In the genomic region with DNA sequence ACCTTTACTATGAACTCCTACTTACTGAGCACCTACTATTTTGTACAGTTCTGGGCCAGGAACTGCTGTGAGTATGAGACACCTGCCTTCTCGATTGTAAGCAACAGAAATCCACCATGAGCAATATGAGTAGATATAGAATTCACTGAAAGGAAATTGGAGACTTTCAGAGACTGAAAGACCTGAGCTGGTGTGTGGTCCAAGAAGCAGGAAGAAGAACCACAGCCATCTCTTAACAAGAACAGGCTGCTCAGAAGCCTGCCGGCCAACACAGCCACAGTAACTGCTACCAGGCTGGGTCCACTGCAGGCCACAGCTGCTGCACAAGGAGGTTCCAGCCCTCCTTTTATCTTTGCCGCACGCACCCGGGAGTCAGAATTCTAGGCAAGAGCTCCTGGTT, we compare ENCODE assay signal across 21 cellular contexts.
"Had no signal": no experiment of that assay in that cellular context is flagged by ENCODE, and none has a peak within 500 bp of the region (broad histone marks: within the 10 kb centered on the region; RNA-seq: fewer than 3 reads in every experiment).

No MANE protein-coding gene starts in this region.

- H3K9me3 ChIP-seq: gastrocnemius medialis, right lobe of liver, thoracic aorta, tibial nerve, upper lobe of left lung had no signal

- H3K9ac ChIP-seq: parathyroid adenoma had no signal

- H3K9me3 Mint-ChIP-seq: effector memory CD8-positive, alpha-beta T cell; memory B cell; natural killer cell had no signal

- H3K4me1 ChIP-seq: gastrocnemius medialis, parathyroid adenoma, right lobe of liver, tibial nerve had no signal

- H3K27me3 Mint-ChIP-seq: memory B cell had no signal

- DNase-seq: effector memory CD8-positive, alpha-beta T cell; foreskin fibroblast; gastrocnemius medialis; head of caudate nucleus; natural killer cell; right lobe of liver; small intestine; stimulated activated CD4-positive, alpha-beta T cell treated with anti-CD3 and anti-CD28 coated beads, Interleukin-15, amount 100 ng/mL, for 24 hours; stimulated activated CD4-positive, alpha-beta T cell treated with anti-CD3 and anti-CD28 coated beads, Interleukin-2, amount 100 ng/mL, for 48 hours; stimulated activated naive CD4-positive, alpha-beta T cell; substantia nigra; upper lobe of left lung had no signal

- H3K36me3 ChIP-seq: gastrocnemius medialis, right lobe of liver, thoracic aorta, tibial nerve, upper lobe of left lung had no signal

- H3K4me1 Mint-ChIP-seq: memory B cell, natural killer cell had no signal

- H3K4me3 Mint-ChIP-seq: effector memory CD8-positive, alpha-beta T cell; memory B cell; natural killer cell had no signal

- H3K27ac ChIP-seq: coronary artery, epithelial cell of prostate, gastrocnemius medialis, parathyroid adenoma, right lobe of liver, thoracic aorta, tibial nerve, upper lobe of left lung had no signal

- ATAC-seq: effector memory CD8-positive, alpha-beta T cell; esophagus mucosa; gastrocnemius medialis; natural killer cell; right lobe of liver had no signal

- H3K36me3 Mint-ChIP-seq: memory B cell, natural killer cell had no signal

- H3K4me3 ChIP-seq: coronary artery, gastrocnemius medialis, lung, right lobe of liver, thoracic aorta, tibial nerve, upper lobe of left lung had no signal

- H3K27me3 ChIP-seq: gastrocnemius medialis, right lobe of liver, tibial nerve, upper lobe of left lung had no signal

- H3K27ac Mint-ChIP-seq: effector memory CD8-positive, alpha-beta T cell; memory B cell; natural killer cell; progenitor cell of endocrine pancreas had no signal
